In the genomic region with DNA sequence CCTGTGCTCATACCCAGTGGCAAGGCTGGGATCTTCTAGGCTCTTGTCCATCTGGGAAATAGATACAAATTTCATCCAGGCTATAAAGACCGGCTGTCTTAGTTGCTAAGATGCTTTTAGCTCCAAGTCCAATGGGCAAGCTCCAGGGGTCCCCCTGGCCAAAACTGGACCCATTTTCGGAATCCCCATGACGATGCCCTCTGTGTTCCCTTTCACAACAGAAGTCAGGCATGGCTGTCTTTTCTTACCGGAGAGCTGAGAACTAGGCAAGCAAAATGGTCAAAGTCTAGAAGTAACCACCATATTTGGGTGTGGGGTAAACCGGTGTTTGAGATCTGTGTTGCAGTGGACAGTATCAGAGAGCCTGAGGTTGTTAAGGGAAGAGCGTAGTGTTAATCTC, we compare ENCODE assay signal across 8 cellular contexts. TPM values are rescaled to one million over a fixed set of nuclear protein-coding genes. Genes with fewer than 3 reads are reported as not detected.
DNase-seq lines count a peak whose midpoint lies in the region; ATAC-seq and TF ChIP-seq lines count a peak whose summit lies in the region.

No MANE protein-coding gene starts in this region.

- TF ChIP-seq CTCF in left lung (IDR thresholded peaks at IDR 0.05), result no peak
- TF ChIP-seq CTCF in thoracic aorta (IDR thresholded peaks at IDR 0.05), result no peak
- no peak for TF ChIP-seq CTCF in WERI-Rb-1 (IDR thresholded peaks at IDR 0.05; ENCODE audit: low read depth, low read length)

- peaks cover 6 to 22% of the 10 kb centered on the region in 2 donors for H3K4me1 ChIP-seq in left lung
- H3K4me1 ChIP-seq in thoracic aorta (ENCODE audit: control insufficient read depth in 1 of 2, low read depth in 2 of 2), result peaks cover 7 to 25% of the 10 kb centered on the region in 2 donors

- H3K4me3 Mint-ChIP-seq in activated T-cell treated with anti-CD3 and anti-CD28 coated beads, Interleukin-2, amount 50 U/mL, for 24 hours, result peak overlapping the region; percentile 99
- peak overlapping the region; percentile 98 for H3K4me3 Mint-ChIP-seq in activated naive CD8-positive, alpha-beta T cell treated with anti-CD3 and anti-CD28 coated beads, Interleukin-2, amount 10 ng/mL, durations not matched to agents 7 days and 5 days

- H3K4me3 ChIP-seq in left lung (peak overlapping the region; percentile 55 to 81), thoracic aorta (peak overlapping the region; percentile 82), WERI-Rb-1 (ENCODE audit: low read depth, low read length) (no peak overlapping the region)

- DNase-seq in activated T-cell treated with anti-CD3 and anti-CD28 coated beads, Interleukin-2, amount 50 U/mL, for 24 hours, result no peak
- no peak for DNase-seq in activated T-cell treated with anti-CD3 and anti-CD28 coated beads, Interleukin-2, amount 50 U/mL, for 48 hours
- DNase-seq in activated naive CD8-positive, alpha-beta T cell treated with anti-CD3 and anti-CD28 coated beads, Interleukin-2, amount 10 ng/mL, durations not matched to agents 7 days and 5 days, result no peak
- peak in 1 of 2 donors; percentile 17 for DNase-seq in left lung
- no peak for DNase-seq in thoracic aorta (ENCODE audit: low spot score)
- DNase-seq in WERI-Rb-1, result no peak

- peaks cover 55% of the 10 kb centered on the region for H3K36me3 Mint-ChIP-seq in activated T-cell treated with anti-CD3 and anti-CD28 coated beads, Interleukin-2, amount 50 U/mL, for 24 hours (ENCODE audit: low read depth)
- peaks cover 9% of the 10 kb centered on the region for H3K36me3 Mint-ChIP-seq in activated naive CD8-positive, alpha-beta T cell treated with anti-CD3 and anti-CD28 coated beads, Interleukin-2, amount 10 ng/mL, durations not matched to agents 7 days and 5 days

- intact Hi-C loops in left lung (cut with DNase I), result no loop called here

- peaks cover 36% of the 10 kb centered on the region for H3K4me1 Mint-ChIP-seq in activated T-cell treated with anti-CD3 and anti-CD28 coated beads, Interleukin-2, amount 50 U/mL, for 24 hours (ENCODE audit: low read depth)
- H3K4me1 Mint-ChIP-seq in activated naive CD8-positive, alpha-beta T cell treated with anti-CD3 and anti-CD28 coated beads, Interleukin-2, amount 10 ng/mL, durations not matched to agents 7 days and 5 days, result peaks cover 42% of the 10 kb centered on the region

- no peaks in the 10 kb centered on the region for H3K9me3 Mint-ChIP-seq in activated T-cell treated with anti-CD3 and anti-CD28 coated beads, Interleukin-2, amount 50 U/mL, for 24 hours
- H3K9me3 Mint-ChIP-seq in activated naive CD8-positive, alpha-beta T cell treated with anti-CD3 and anti-CD28 coated beads, Interleukin-2, amount 10 ng/mL, durations not matched to agents 7 days and 5 days, result no peaks in the 10 kb centered on the region

- H3K36me3 ChIP-seq in left lung (peaks cover 0 to 34% of the 10 kb centered on the region in 2 donors), thoracic aorta (peaks cover 7% of the 10 kb centered on the region), WERI-Rb-1 (no peaks in the 10 kb centered on the region; the same call in 1 of the 2 replicates)

- H3K27ac ChIP-seq in left lung (peak overlapping the region; percentile 99), thoracic aorta (peak overlapping the region in 1 of 2 donors; percentile 99), WERI-Rb-1 (no peak overlapping the region)

- POLR2A ChIA-PET in activated naive CD8-positive, alpha-beta T cell treated with anti-CD3 and anti-CD28 coated beads, Interleukin-2, amount 10 ng/mL, durations not matched to agents 7 days and 5 days (lab: Charles Lee), result interaction anchor here (0.9 to 25.1 kb wide), 7 partner anchors 10 to 69 kb away, joined by 3 to 1053 read pairs (median 7); a partner anchor contains a TSS

- H3K27me3 Mint-ChIP-seq in activated T-cell treated with anti-CD3 and anti-CD28 coated beads, Interleukin-2, amount 50 U/mL, for 24 hours, result no peaks in the 10 kb centered on the region
- H3K27me3 Mint-ChIP-seq in activated naive CD8-positive, alpha-beta T cell treated with anti-CD3 and anti-CD28 coated beads, Interleukin-2, amount 10 ng/mL, durations not matched to agents 7 days and 5 days, result no peaks in the 10 kb centered on the region

- ATAC-seq in activated naive CD8-positive, alpha-beta T cell treated with anti-CD3 and anti-CD28 coated beads, Interleukin-2, amount 10 ng/mL, durations not matched to agents 7 days and 5 days (ENCODE audit: low read depth), result no peak
- no peak for ATAC-seq in left lung
- no peak for ATAC-seq in thoracic aorta (ENCODE audit: insufficient number of reproducible peaks, low FRiP score, low read depth)
- no peak for ATAC-seq in GM19463 (IDR thresholded peaks at IDR 0.05; ENCODE audit: unreplicated experiment)
- no peak for ATAC-seq in GM21529 (IDR thresholded peaks at IDR 0.05; ENCODE audit: unreplicated experiment)

- H3K9me3 ChIP-seq in left lung (no peaks in the 10 kb centered on the region), thoracic aorta (no peaks in the 10 kb centered on the region), WERI-Rb-1 (ENCODE audit: severe bottlenecking) (no peaks in the 10 kb centered on the region)

- peak overlapping the region; percentile 100 for H3K27ac Mint-ChIP-seq in activated T-cell treated with anti-CD3 and anti-CD28 coated beads, Interleukin-2, amount 50 U/mL, for 24 hours
- peak overlapping the region; percentile 100 for H3K27ac Mint-ChIP-seq in activated naive CD8-positive, alpha-beta T cell treated with anti-CD3 and anti-CD28 coated beads, Interleukin-2, amount 10 ng/mL, durations not matched to agents 7 days and 5 days

- H3K27me3 ChIP-seq in left lung (no peaks in the 10 kb centered on the region), thoracic aorta (replicated peaks; ENCODE audit: insufficient read depth) (no peaks in the 10 kb centered on the region), WERI-Rb-1 (ENCODE audit: insufficient read depth, low read depth, severe bottlenecking) (no peaks in the 10 kb centered on the region)

RNA-seq across cellular contexts. Expression of a gene that starts 1.0 kb away (rescaled TPM):
- total RNA-seq in activated naive CD8-positive, alpha-beta T cell treated with anti-CD3 and anti-CD28 coated beads, Interleukin-2, amount 10 ng/mL, durations not matched to agents 7 days and 5 days, result 10 to 100 TPM; 26.2 to 31.2 TPM
- total RNA-seq in left lung (10 to 100 TPM in 1 of 2 donors, 1 to 10 TPM in 1; 8.9 to 13.7 TPM), thoracic aorta (10 to 100 TPM; 14.1 to 14.2 TPM)

RNA-seq across cellular contexts. Expression of a gene that starts 10.2 kb away (rescaled TPM):
- total RNA-seq in activated naive CD8-positive, alpha-beta T cell treated with anti-CD3 and anti-CD28 coated beads, Interleukin-2, amount 10 ng/mL, durations not matched to agents 7 days and 5 days, result 100 to 1,000 TPM; 134 to 140 TPM
- total RNA-seq in left lung, result 10 to 100 TPM; 60.2 to 67.9 TPM
- 10 to 100 TPM; 44.5 to 66.2 TPM for total RNA-seq in thoracic aorta

RNA-seq across cellular contexts. Expression of a gene that starts 27.4 kb away (rescaled TPM):
- total RNA-seq in activated naive CD8-positive, alpha-beta T cell treated with anti-CD3 and anti-CD28 coated beads, Interleukin-2, amount 10 ng/mL, durations not matched to agents 7 days and 5 days, result 10 to 100 TPM; 28.5 to 30.0 TPM
- total RNA-seq in left lung (1 to 10 TPM; 6.5 to 7.7 TPM), thoracic aorta (10 to 100 TPM; 14.6 to 21.0 TPM)

RNA-seq across cellular contexts. Expression of a gene that starts 43.1 kb away (rescaled TPM):
- total RNA-seq in activated naive CD8-positive, alpha-beta T cell treated with anti-CD3 and anti-CD28 coated beads, Interleukin-2, amount 10 ng/mL, durations not matched to agents 7 days and 5 days, result 100 to 1,000 TPM; 101 to 105 TPM
- total RNA-seq in left lung (10 to 100 TPM; 33.1 to 48.3 TPM), thoracic aorta (10 to 100 TPM; 41.6 to 51.9 TPM)

RNA-seq across cellular contexts. Expression of a gene that starts 49.7 kb away (rescaled TPM):
- total RNA-seq in activated naive CD8-positive, alpha-beta T cell treated with anti-CD3 and anti-CD28 coated beads, Interleukin-2, amount 10 ng/mL, durations not matched to agents 7 days and 5 days, result 100 to 1,000 TPM; 118 to 122 TPM
- total RNA-seq in left lung (10 to 100 TPM; 47.7 to 77.5 TPM), thoracic aorta (10 to 100 TPM; 52.2 to 69.2 TPM)
